Comparison of ENCODE assay signal across 8 cellular contexts in genomic region chr2:15142069-15142689, GRCh38.
DNase-seq lines count a peak whose midpoint lies in the region; ATAC-seq and TF ChIP-seq lines count a peak whose summit lies in the region.

No MANE protein-coding gene starts in this region.

- BruUV-seq in Calu3 (replicated peaks; lab: Mats Ljungman, UMichigan): no TSS peak

- no peaks in the 10 kb centered on the region for H3K79me2 ChIP-seq in DOHH2 (ENCODE audit: control insufficient read depth, low read length)

- H3K36me3 ChIP-seq in DOHH2 (ENCODE audit: control insufficient read depth, low read length): peaks cover 3% of the 10 kb centered on the region; the same call in 1 of the 2 replicates
- H3K36me3 ChIP-seq in esophagus squamous epithelium: no peaks in the 10 kb centered on the region

- peaks cover 75% of the 10 kb centered on the region for H3K4me1 ChIP-seq in DOHH2 (ENCODE audit: control insufficient read depth, low read length)
- peaks cover 0 to 10% (median 0%) of the 10 kb centered on the region in 3 donors for H3K4me1 ChIP-seq in esophagus squamous epithelium

- WGBS in esophagus squamous epithelium, 2 donors: 13 to 14% methylated on average over 11 to 14 of the region's 14 CpGs

- H3K27ac Mint-ChIP-seq in Calu3 (ENCODE audit: unreplicated experiment): no peak overlapping the region

- peaks cover 5% of the 10 kb centered on the region for H3K9me3 Mint-ChIP-seq in Calu3 (ENCODE audit: low read depth, unreplicated experiment)

- no peak for TF ChIP-seq CTCF in DOHH2 (IDR thresholded peaks at IDR 0.05; ENCODE audit: low read depth, low read length, poor library complexity, severe bottlenecking)
- TF ChIP-seq CTCF in esophagus squamous epithelium (IDR thresholded peaks at IDR 0.05): no peak
- TF ChIP-seq CTCF in Calu3 (IDR thresholded peaks at IDR 0.05; ENCODE audit: unreplicated experiment): no peak
- no peak for TF ChIP-seq CTCF in coronary artery (IDR thresholded peaks at IDR 0.05)

- H3K4me3 Mint-ChIP-seq in Calu3 (ENCODE audit: low read depth, unreplicated experiment): no peak overlapping the region

- H3K9me3 ChIP-seq in DOHH2 (ENCODE audit: control insufficient read depth, insufficient read depth, low read length) (peaks cover 5% of the 10 kb centered on the region; the same call in 1 of the 2 replicates), esophagus squamous epithelium (peaks cover 0 to 7% (median 5%) of the 10 kb centered on the region in 3 donors)

- H3K27ac ChIP-seq in DOHH2 (ENCODE audit: low read depth, low read length): peak overlapping the region; percentile 91
- H3K27ac ChIP-seq in esophagus squamous epithelium: no peak overlapping the region
- no peak overlapping the region for H3K27ac ChIP-seq in coronary artery

- in situ Hi-C loops in KBM-7 (cut with MboI; ENCODE audit: low pct_unique_long_range_greater_than_20kb, low sequenced_read_pairs): no loop called here

- peaks cover 7% of the 10 kb centered on the region for H3K27me3 Mint-ChIP-seq in Calu3 (ENCODE audit: unreplicated experiment)

- CTCF ChIA-PET in Calu3 (lab: Charles Lee): no interaction called here

- peak; percentile 98 for DNase-seq in KBM-7
- DNase-seq in activated CD4-positive, alpha-beta T cell treated with anti-CD3 and anti-CD28 coated beads for 24 hours (ENCODE audit: low read depth in 2 of 2): peak; percentile 47 to 62
- peak; percentile 32 for DNase-seq in esophagus squamous epithelium (lab: John Stamatoyannopoulos, UW)
- peak; percentile 39 to 49 for DNase-seq in stimulated activated CD8-positive, alpha-beta memory T cell treated with anti-CD3 and anti-CD28 coated beads, Interleukin-4, amount 100 ng/mL, for 4 hours (ENCODE audit: low read depth in 2 of 2, low spot score in 1 of 2)
- DNase-seq in Calu3: no peak
- no peak for DNase-seq in coronary artery (ENCODE audit: low spot score)

- H4K20me1 ChIP-seq in DOHH2 (ENCODE audit: control insufficient read depth, insufficient read depth, low read depth, low read length): no peaks in the 10 kb centered on the region

- H3K4me3 ChIP-seq in DOHH2 (ENCODE audit: low read length) (peak overlapping the region; percentile 69), esophagus squamous epithelium (no peak overlapping the region), coronary artery (no peak overlapping the region)

- no peaks in the 10 kb centered on the region for H3K4me1 Mint-ChIP-seq in Calu3 (ENCODE audit: low read depth, unreplicated experiment)

- ATAC-seq in GM21423 (IDR thresholded peaks at IDR 0.05; ENCODE audit: unreplicated experiment): peak; percentile 100

- no peak for TF ChIP-seq POLR2A in esophagus squamous epithelium (IDR thresholded peaks at IDR 0.05)

- intact Hi-C loops in esophagus squamous epithelium (cut with DNase I): no loop called here
- intact Hi-C loops in Calu3 (cut with micrococcal nuclease; ENCODE audit: unreplicated experiment): no loop called here

- H3F3A ChIP-seq in DOHH2 (ENCODE audit: control insufficient read depth, insufficient read depth): peaks cover 16% of the 10 kb centered on the region

- H3K27me3 ChIP-seq in DOHH2 (ENCODE audit: control insufficient read depth, low read length): no peaks in the 10 kb centered on the region
- H3K27me3 ChIP-seq in esophagus squamous epithelium: no peaks in the 10 kb centered on the region

- peak overlapping the region; percentile 98 for H3K4me2 ChIP-seq in DOHH2 (ENCODE audit: low read length)

- H3K36me3 Mint-ChIP-seq in Calu3 (ENCODE audit: insufficient read depth, unreplicated experiment): no peaks in the 10 kb centered on the region

- H3K9me2 ChIP-seq in DOHH2 (replicated peaks; ENCODE audit: control insufficient read depth, low read length): no peaks in the 10 kb centered on the region

Comparison
In these comparisons a context has a peak if more than half of its experiments do, and no peak if none do; other contexts are left out.
1. DNase-seq: peak in KBM-7 (single experiment), activated CD4-positive, alpha-beta T cell treated with anti-CD3 and anti-CD28 coated beads for 24 hours (2 of 2), esophagus squamous epithelium (single experiment) and stimulated activated CD8-positive, alpha-beta memory T cell treated with anti-CD3 and anti-CD28 coated beads, Interleukin-4, amount 100 ng/mL, for 4 hours (2 of 2); none in Calu3 (single experiment) and coronary artery (single experiment).